Comparison of ENCODE assay signal across 33 cellular contexts in the genomic region with DNA sequence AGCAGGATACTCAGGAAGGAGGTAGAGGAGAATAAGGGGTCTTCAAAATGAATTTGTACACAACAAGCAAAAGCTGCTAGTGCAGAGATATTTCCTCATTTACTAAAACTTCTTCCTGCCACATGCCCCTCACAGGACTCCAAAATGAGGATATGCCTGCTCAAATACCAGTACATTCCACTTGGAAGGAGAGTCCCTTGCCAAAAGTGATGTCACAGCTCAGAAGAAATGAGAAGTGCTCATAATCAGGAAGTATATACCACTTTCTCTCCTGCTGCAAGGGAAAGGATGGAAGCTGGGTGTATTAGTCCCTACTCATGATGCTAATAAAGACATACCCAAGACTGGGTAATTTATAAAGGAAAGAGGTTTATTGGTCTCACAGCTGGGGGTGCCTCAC.
A peak's percentile ranks its signal among the peaks of the same experiment; 100 is the strongest.
DNase-seq lines count a peak whose midpoint lies in the region; TF ChIP-seq lines count a peak whose summit lies in the region.
"Had no signal": no experiment of that assay in that cellular context is flagged by ENCODE, and none has a peak within 500 bp of the region (broad histone marks: within the 10 kb centered on the region; RNA-seq: fewer than 3 reads in every experiment).

No MANE protein-coding gene starts in this region.

- no peak overlapping the region for H3K4me2 ChIP-seq in mesenchymal stem cell (ENCODE audit: low read length, poor library complexity, severe bottlenecking)

- no peak overlapping the region for H4K91ac ChIP-seq in mesenchymal stem cell (ENCODE audit: low read length)

- H3K27ac Mint-ChIP-seq in immature natural killer cell: no peak overlapping the region
- H3K27ac Mint-ChIP-seq: activated T-helper 2 cell treated with anti-CD3 and anti-CD28 coated beads, Interferon-gamma antibody, Interleukin-2, Interleukin-4, amounts not matched to agents 10 μg/mL and 5 μg/mL and 100 μg/mL, durations not matched to agents 14 hours and 24 hours and 36 hours; IgD-negative memory B cell; nephron; stimulated activated naive B cell treated with anti-CD40 and anti-IgM and Interleukin-4, amounts not matched to agents 10 μg/mL and 1 μg/mL and 100 μg/mL, for 72 hours had no signal

- H2BK12ac ChIP-seq in mesenchymal stem cell (ENCODE audit: low read length in 2 of 2): no peak overlapping the region

- no peaks in the 10 kb centered on the region for H3K27me3 ChIP-seq in mesenchymal stem cell (ENCODE audit: control insufficient read depth in 1 of 2, insufficient read depth in 1 of 2, low read length in 2 of 2)
- H3K27me3 ChIP-seq: SJSA1, suprapubic skin, upper lobe of right lung had no signal

- H3K23ac ChIP-seq in mesenchymal stem cell (ENCODE audit: low read length in 2 of 2): no peak overlapping the region

- H3K4me3 ChIP-seq in cardiac fibroblast (replicated peaks in 1 of 2; ENCODE audit: low read depth in 2 of 2, low read length in 2 of 2): no peak overlapping the region
- H3K4me3 ChIP-seq in mesenchymal stem cell (ENCODE audit: insufficient read depth in 1 of 2, low read depth in 1 of 2, low read length in 2 of 2): no peak overlapping the region
- H3K4me3 ChIP-seq: HAP-1, lung, mucosa of descending colon, SJSA1, suprapubic skin, upper lobe of right lung had no signal

- no peak overlapping the region for H2BK120ac ChIP-seq in mesenchymal stem cell (ENCODE audit: low read depth, low read length)

- H3K79me1 ChIP-seq in mesenchymal stem cell (replicated peaks; ENCODE audit: low read length, poor library complexity, severe bottlenecking): no peaks in the 10 kb centered on the region

- H3K27me3 Mint-ChIP-seq in immature natural killer cell (ENCODE audit: low read depth in 3 of 3): peaks cover 0 to 2% (median 0%) of the 10 kb centered on the region in 3 donors
- H3K27me3 Mint-ChIP-seq: IgD-negative memory B cell; stimulated activated naive B cell treated with anti-CD40 and anti-IgM and Interleukin-4, amounts not matched to agents 10 μg/mL and 1 μg/mL and 100 μg/mL, for 72 hours had no signal

- H3K36me3 Mint-ChIP-seq in immature natural killer cell: no peaks in the 10 kb centered on the region
- H3K36me3 Mint-ChIP-seq: IgD-negative memory B cell; stimulated activated naive B cell treated with anti-CD40 and anti-IgM and Interleukin-4, amounts not matched to agents 10 μg/mL and 1 μg/mL and 100 μg/mL, for 72 hours had no signal

- TF ChIP-seq CTCF in cardiac fibroblast (IDR thresholded peaks at IDR 0.05; ENCODE audit: low read depth, low read length): no peak

- H4K8ac ChIP-seq in mesenchymal stem cell (ENCODE audit: low read length): no peak overlapping the region

- no peak overlapping the region for H2AK5ac ChIP-seq in mesenchymal stem cell (ENCODE audit: low read length, severe bottlenecking)

- DNase-seq in DMS53 (lab: John Stamatoyannopoulos, UW) (peak; percentile 32), DMS53 treated with DMSO at 0.1 percent for 48 hours (lab: John Stamatoyannopoulos, UW; ENCODE audit: unreplicated experiment) (no peak), cardiac fibroblast (ENCODE audit: low read depth in 2 of 2) (peak; percentile 34 to 54), mesenchymal stem cell (peak; percentile 40), OCI-M2 (lab: John Stamatoyannopoulos, UW; ENCODE audit: unreplicated experiment) (no peak), immature natural killer cell (no peak), Kasumi-1 (lab: John Stamatoyannopoulos, UW) (no peak), NOMO-1 treated with dmso at 0.1 percent for 144 hours (lab: John Stamatoyannopoulos, UW; ENCODE audit: unreplicated experiment) (no peak)
- DNase-seq: activated CD4-positive, alpha-beta T cell treated with anti-CD3 and anti-CD28 coated beads for 48 hours; activated CD8-positive, alpha-beta memory T cell treated with anti-CD3 and anti-CD28 coated beads for 24 hours; activated naive CD4-positive, alpha-beta T cell treated with anti-CD3 and anti-CD28 coated beads, Interleukin-2, amount 50 U/mL, for 16 hours; activated T-cell treated with anti-CD3 and anti-CD28 coated beads for 4 hours; amniotic stem cell; cortex of kidney; hippocampal formation; left cardiac atrium; mucosa of descending colon; NCI-H1092; NCI-H187 treated with DMSO at 0.1 percent for 48 hours; NCI-H2171 treated with DMSO at 0.1 percent for 48 hours; NCI-H510A; stimulated activated naive B cell treated with anti-CD40 and anti-IgM and Interleukin-4, amounts not matched to agents 10 μg/mL and 1 μg/mL and 100 μg/mL, for 72 hours; upper lobe of right lung; WERI-Rb-1 had no signal

- H3K9me3 Mint-ChIP-seq in immature natural killer cell: peaks cover 8 to 33% (median 17%) of the 10 kb centered on the region in 6 donors

- H3K9ac ChIP-seq in mesenchymal stem cell (ENCODE audit: low read length): no peak overlapping the region

- no peak overlapping the region for H3K27ac ChIP-seq in mesenchymal stem cell (ENCODE audit: low read length, poor library complexity, severe bottlenecking)
- H3K27ac ChIP-seq: 22Rv1, RWPE1, SJSA1, suprapubic skin, upper lobe of right lung, WERI-Rb-1 had no signal

- no peak overlapping the region for H2BK15ac ChIP-seq in mesenchymal stem cell (ENCODE audit: low read depth, poor library complexity, severe bottlenecking)

- H3K18ac ChIP-seq in mesenchymal stem cell (ENCODE audit: low read depth in 1 of 2, low read length in 2 of 2): no peak overlapping the region

- no peak overlapping the region for H3K4me3 Mint-ChIP-seq in immature natural killer cell
- H3K4me3 Mint-ChIP-seq: IgD-negative memory B cell; nephron; stimulated activated naive B cell treated with anti-CD40 and anti-IgM and Interleukin-4, amounts not matched to agents 10 μg/mL and 1 μg/mL and 100 μg/mL, for 72 hours had no signal

- H3K4me1 Mint-ChIP-seq in immature natural killer cell: no peaks in the 10 kb centered on the region
- H3K4me1 Mint-ChIP-seq: IgD-negative memory B cell; nephron; stimulated activated naive B cell treated with anti-CD40 and anti-IgM and Interleukin-4, amounts not matched to agents 10 μg/mL and 1 μg/mL and 100 μg/mL, for 72 hours had no signal

- no peaks in the 10 kb centered on the region for H3K36me3 ChIP-seq in mesenchymal stem cell (ENCODE audit: control insufficient read depth in 1 of 2, insufficient read depth in 2 of 2, low read depth in 1 of 2, low read length in 2 of 2)
- H3K36me3 ChIP-seq: HAP-1, SJSA1, suprapubic skin, upper lobe of right lung, WERI-Rb-1 had no signal

- peaks cover 3% of the 10 kb centered on the region for H3K4me1 ChIP-seq in mesenchymal stem cell (ENCODE audit: control insufficient read depth, insufficient read depth, low read depth, low read length)
- H3K4me1 ChIP-seq: HAP-1, SJSA1, suprapubic skin, upper lobe of right lung had no signal

- H3K14ac ChIP-seq in mesenchymal stem cell (ENCODE audit: low read length in 2 of 2): no peak overlapping the region

- no peaks in the 10 kb centered on the region for H3K9me3 ChIP-seq in mesenchymal stem cell (ENCODE audit: control insufficient read depth, low read length)
- H3K9me3 ChIP-seq: HAP-1, mucosa of descending colon, SJSA1, suprapubic skin, upper lobe of right lung had no signal

- no peak overlapping the region for H3K4ac ChIP-seq in mesenchymal stem cell (ENCODE audit: low read depth in 1 of 2, low read length in 2 of 2)

- no peak overlapping the region for H2BK5ac ChIP-seq in mesenchymal stem cell (ENCODE audit: low read depth, low read length, poor library complexity, severe bottlenecking)

- H2AFZ ChIP-seq in mesenchymal stem cell (ENCODE audit: low read depth, low read length): no peak overlapping the region

Comparison
In these comparisons a context has a peak if more than half of its experiments do, and no peak if none do; other contexts are left out.
1. DNase-seq: peak in DMS53 (single experiment), cardiac fibroblast (2 of 2) and mesenchymal stem cell (single experiment); none in DMS53 treated with DMSO at 0.1 percent for 48 hours (single experiment), OCI-M2 (single experiment), immature natural killer cell (0 of 3), Kasumi-1 (0 of 2) and NOMO-1 treated with dmso at 0.1 percent for 144 hours (single experiment).